In genomic region chr17:35586569-35587073, GRCh38 we compare ENCODE assay signal across 8 cellular contexts. TPM values are rescaled to one million over a fixed set of nuclear protein-coding genes. Genes with fewer than 3 reads are reported as not detected.
DNase-seq lines count a peak whose midpoint lies in the region; ATAC-seq and TF ChIP-seq lines count a peak whose summit lies in the region.

No MANE protein-coding gene starts in this region.

- H3K27me3 ChIP-seq in ACC112 (ENCODE audit: insufficient read depth, low read length) (no peaks in the 10 kb centered on the region), HAP-1 (ENCODE audit: low read depth) (no peaks in the 10 kb centered on the region), right cardiac atrium (ENCODE audit: control insufficient read depth, insufficient read depth) (no peaks in the 10 kb centered on the region)

- in situ Hi-C loops in HAP-1 (cut with MboI; ENCODE audit: low sequenced_read_pairs) = no loop called here

- peak overlapping the region; percentile 85 for H3K27ac ChIP-seq in ACC112 (ENCODE audit: low read depth, low read length)
- peak overlapping the region; percentile 60 for H3K27ac ChIP-seq in right cardiac atrium (ENCODE audit: low read length)

- H3K27me3 Mint-ChIP-seq in activated CD8-positive, alpha-beta T cell treated with anti-CD3 and anti-CD28 coated beads for 36 hours = no peaks in the 10 kb centered on the region
- H3K27me3 Mint-ChIP-seq in stimulated activated memory B cell treated with anti-CD40 and anti-IgM and Interleukin-4, amounts not matched to agents 10 μg/mL and 1 μg/mL and 100 μg/mL, for 72 hours = no peaks in the 10 kb centered on the region

- no peaks in the 10 kb centered on the region for H3K36me3 ChIP-seq in ACC112 (ENCODE audit: insufficient read depth, low read length)
- H3K36me3 ChIP-seq in HAP-1 (replicated peaks) = no peaks in the 10 kb centered on the region

- H3K36me3 Mint-ChIP-seq in activated CD8-positive, alpha-beta T cell treated with anti-CD3 and anti-CD28 coated beads for 36 hours (ENCODE audit: low read depth) = peaks cover 9% of the 10 kb centered on the region
- peaks cover 6% of the 10 kb centered on the region for H3K36me3 Mint-ChIP-seq in stimulated activated memory B cell treated with anti-CD40 and anti-IgM and Interleukin-4, amounts not matched to agents 10 μg/mL and 1 μg/mL and 100 μg/mL, for 72 hours

- peak overlapping the region; percentile 83 for H2AFZ ChIP-seq in ACC112 (ENCODE audit: low read length, unreplicated experiment)

- WGBS in right cardiac atrium = 26% methylated on average over 7 of the region's 7 CpGs

- peak overlapping the region; percentile 99 for H3K4me3 Mint-ChIP-seq in activated CD8-positive, alpha-beta T cell treated with anti-CD3 and anti-CD28 coated beads for 36 hours
- peak overlapping the region; percentile 91 for H3K4me3 Mint-ChIP-seq in stimulated activated memory B cell treated with anti-CD40 and anti-IgM and Interleukin-4, amounts not matched to agents 10 μg/mL and 1 μg/mL and 100 μg/mL, for 72 hours

- POLR2A ChIA-PET in activated CD8-positive, alpha-beta T cell treated with anti-CD3 and anti-CD28 coated beads for 36 hours (lab: Charles Lee) = interaction anchor here (0.8 to 1.8 kb wide), 10 partner anchors 8 to 100 kb away, joined by 3 to 15 read pairs (median 4); partner anchors contain the start of gene PEX12

- peaks cover 44% of the 10 kb centered on the region for H3K79me2 ChIP-seq in ACC112 (ENCODE audit: control insufficient read depth, insufficient read depth, low read length, unreplicated experiment)

- no peak for DNase-seq in HAP-1 (ENCODE audit: low spot score in 2 of 2)
- no peak for DNase-seq in activated CD8-positive, alpha-beta T cell treated with anti-CD3 and anti-CD28 coated beads for 36 hours
- DNase-seq in right cardiac atrium = no peak
- no peak for DNase-seq in NCI-H1417 treated with DMSO at 0.1 percent for 48 hours (lab: John Stamatoyannopoulos, UW)
- DNase-seq in NCI-H526 (lab: John Stamatoyannopoulos, UW) = no peak

- ATAC-seq in activated CD8-positive, alpha-beta T cell treated with anti-CD3 and anti-CD28 coated beads for 36 hours = peak; percentile 6
- ATAC-seq in right cardiac atrium = peak; percentile 16 to 40
- no peak for ATAC-seq in stimulated activated memory B cell treated with anti-CD40 and anti-IgM and Interleukin-4, amounts not matched to agents 10 μg/mL and 1 μg/mL and 100 μg/mL, for 72 hours
- no peak for ATAC-seq in GM18505 (IDR thresholded peaks at IDR 0.05; ENCODE audit: unreplicated experiment)

- no peak for TF ChIP-seq CTCF in activated CD8-positive, alpha-beta T cell treated with anti-CD3 and anti-CD28 coated beads for 36 hours (IDR thresholded peaks at IDR 0.05)

- H3K9me3 ChIP-seq in HAP-1 (no peaks in the 10 kb centered on the region), right cardiac atrium (ENCODE audit: control insufficient read depth, low read length) (no peaks in the 10 kb centered on the region)

- H3K4me3 ChIP-seq in ACC112 (ENCODE audit: low read depth, low read length) (peak overlapping the region; percentile 87), HAP-1 (peak overlapping the region; percentile 72), right cardiac atrium (ENCODE audit: low read length) (peak overlapping the region; percentile 89)

- TF ChIP-seq POLR2A in GM18505 (IDR thresholded peaks at IDR 0.05; ENCODE audit: borderline replicate concordance, extremely low read depth, insufficient read depth, insufficient read length) = no peak

- H3K4me1 Mint-ChIP-seq in activated CD8-positive, alpha-beta T cell treated with anti-CD3 and anti-CD28 coated beads for 36 hours (ENCODE audit: low read depth) = peaks cover 22% of the 10 kb centered on the region
- peaks cover 39% of the 10 kb centered on the region for H3K4me1 Mint-ChIP-seq in stimulated activated memory B cell treated with anti-CD40 and anti-IgM and Interleukin-4, amounts not matched to agents 10 μg/mL and 1 μg/mL and 100 μg/mL, for 72 hours

- peak overlapping the region; percentile 99 for H3K27ac Mint-ChIP-seq in activated CD8-positive, alpha-beta T cell treated with anti-CD3 and anti-CD28 coated beads for 36 hours
- H3K27ac Mint-ChIP-seq in stimulated activated memory B cell treated with anti-CD40 and anti-IgM and Interleukin-4, amounts not matched to agents 10 μg/mL and 1 μg/mL and 100 μg/mL, for 72 hours = peak overlapping the region; percentile 98

- H3K4me1 ChIP-seq in ACC112 (ENCODE audit: control insufficient read depth, insufficient read depth, low read length, unreplicated experiment) = peaks cover 18% of the 10 kb centered on the region
- peaks cover 20% of the 10 kb centered on the region for H3K4me1 ChIP-seq in HAP-1
- H3K4me1 ChIP-seq in right cardiac atrium (ENCODE audit: control insufficient read depth, insufficient read depth, low read length) = no peaks in the 10 kb centered on the region

- no peaks in the 10 kb centered on the region for H3K9me3 Mint-ChIP-seq in activated CD8-positive, alpha-beta T cell treated with anti-CD3 and anti-CD28 coated beads for 36 hours
- H3K9me3 Mint-ChIP-seq in stimulated activated memory B cell treated with anti-CD40 and anti-IgM and Interleukin-4, amounts not matched to agents 10 μg/mL and 1 μg/mL and 100 μg/mL, for 72 hours = no peaks in the 10 kb centered on the region

- intact Hi-C loops in activated CD8-positive, alpha-beta T cell treated with anti-CD3 and anti-CD28 coated beads for 36 hours (cut with micrococcal nuclease) = loop anchor here (5.0 kb wide), 1 partner anchor 49 kb away; the partner anchor contains the start of gene SLFN12L
- intact Hi-C loops in right cardiac atrium (cut with DNase I) = no loop called here

- CTCF ChIA-PET in activated CD8-positive, alpha-beta T cell treated with anti-CD3 and anti-CD28 coated beads for 36 hours (lab: Charles Lee) = interaction anchor here (1.0 to 1.9 kb wide), 5 partner anchors 8 to 177 kb away, joined by 4 to 6 read pairs (median 5); partner anchors contain the start of gene PEX12

RNA-seq across cellular contexts. Expression of gene AP2B1, which starts 0.5 kb away (rescaled TPM):
- total RNA-seq in activated CD8-positive, alpha-beta T cell treated with anti-CD3 and anti-CD28 coated beads for 36 hours = 100 to 1,000 TPM; 157 to 161 TPM
- total RNA-seq in right cardiac atrium = 100 to 1,000 TPM; 131 to 144 (median 136) TPM
- polyA plus RNA-seq in right cardiac atrium = 39.7 TPM

RNA-seq across cellular contexts. Expression of gene PEX12, which starts 8.2 kb away (rescaled TPM):
- total RNA-seq in activated CD8-positive, alpha-beta T cell treated with anti-CD3 and anti-CD28 coated beads for 36 hours = 1 to 10 TPM; 5.1 to 5.6 TPM
- total RNA-seq in right cardiac atrium = 1 to 10 TPM; 5.8 to 9.2 (median 7.5) TPM
- polyA plus RNA-seq in right cardiac atrium = 5.1 TPM

RNA-seq across cellular contexts. Expression of gene SLFN14, which starts 26.0 kb away (rescaled TPM):
- total RNA-seq in activated CD8-positive, alpha-beta T cell treated with anti-CD3 and anti-CD28 coated beads for 36 hours = under 1 TPM in 1 of 2 experiments, not detected in 1; 0.11 TPM
- total RNA-seq in right cardiac atrium = not detected
- not detected for polyA plus RNA-seq in right cardiac atrium

RNA-seq across cellular contexts. Expression of gene SLFN12L, which starts 49.1 kb away (rescaled TPM):
- total RNA-seq in activated CD8-positive, alpha-beta T cell treated with anti-CD3 and anti-CD28 coated beads for 36 hours = 10 to 100 TPM; 41.7 to 42.5 TPM
- 1 to 10 TPM in 1 of 4 donors, under 1 TPM in 3; 0.23 to 1.0 (median 0.55) TPM for total RNA-seq in right cardiac atrium
- 0.36 TPM for polyA plus RNA-seq in right cardiac atrium

Comparison
In these comparisons a context has a peak if more than half of its experiments do, and no peak if none do; other contexts are left out.
1. ATAC-seq: peak in activated CD8-positive, alpha-beta T cell treated with anti-CD3 and anti-CD28 coated beads for 36 hours (single experiment) and right cardiac atrium (2 of 2); none in stimulated activated memory B cell treated with anti-CD40 and anti-IgM and Interleukin-4, amounts not matched to agents 10 μg/mL and 1 μg/mL and 100 μg/mL, for 72 hours (single experiment) and GM18505 (single experiment).
2. Peak in every context shown above with its lines, with median percentiles within 50 percentile points of each other: H3K4me3 ChIP-seq.